Comparison of ENCODE assay signal across 8 cellular contexts in genomic region chr6:3063733-3064700, GRCh38. TPM values are rescaled to one million over a fixed set of nuclear protein-coding genes. Genes with fewer than 3 reads are reported as not detected.
DNase-seq lines count a peak whose midpoint lies in the region; ATAC-seq and TF ChIP-seq lines count a peak whose summit lies in the region.

No MANE protein-coding gene starts in this region.

- peak overlapping the region; percentile 91 for H3K4me3 Mint-ChIP-seq in nephron progenitor cell
- H3K4me3 Mint-ChIP-seq in stimulated activated naive CD8-positive, alpha-beta T cell treated with anti-CD3 and anti-CD28 coated beads, Interleukin-15, Interleukin-2, amounts not matched to agents 100 ng/mL and 50 ng/mL, for 24 hours: peak overlapping the region; percentile 90

- H3K36me3 ChIP-seq in RWPE2 (ENCODE audit: low read depth): no peaks in the 10 kb centered on the region

- peaks cover 14% of the 10 kb centered on the region for H3K4me1 Mint-ChIP-seq in nephron progenitor cell
- peaks cover 32% of the 10 kb centered on the region for H3K4me1 Mint-ChIP-seq in stimulated activated naive CD8-positive, alpha-beta T cell treated with anti-CD3 and anti-CD28 coated beads, Interleukin-15, Interleukin-2, amounts not matched to agents 100 ng/mL and 50 ng/mL, for 24 hours (ENCODE audit: low read depth)

- H3K4me1 ChIP-seq in RWPE2 (ENCODE audit: insufficient read depth, poor library complexity, severe bottlenecking): peaks cover 16% of the 10 kb centered on the region

- peaks cover 22% of the 10 kb centered on the region for H3K27me3 Mint-ChIP-seq in nephron progenitor cell (ENCODE audit: low read depth, poor library complexity)
- H3K27me3 Mint-ChIP-seq in stimulated activated naive CD8-positive, alpha-beta T cell treated with anti-CD3 and anti-CD28 coated beads, Interleukin-15, Interleukin-2, amounts not matched to agents 100 ng/mL and 50 ng/mL, for 24 hours: no peaks in the 10 kb centered on the region

- DNase-seq in DMS53 treated with DMSO at 0.1 percent for 48 hours (lab: John Stamatoyannopoulos, UW; ENCODE audit: unreplicated experiment) (peak; percentile 86), KBM-7 (peak; percentile 90), RWPE2 (ENCODE audit: low spot score) (peak; percentile 90), fibroblast of the aortic adventitia (ENCODE audit: low read depth) (peak; percentile 93), nephron progenitor cell (peak; percentile 80)
- DNase-seq in activated effector memory CD4-positive, alpha-beta T cell treated with anti-CD3 and anti-CD28 coated beads, Interleukin-2, amount 50 U/mL, for 16 hours: peak; percentile 97

- peaks cover 14% of the 10 kb centered on the region for H3K36me3 Mint-ChIP-seq in nephron progenitor cell (ENCODE audit: low read depth)
- H3K36me3 Mint-ChIP-seq in stimulated activated naive CD8-positive, alpha-beta T cell treated with anti-CD3 and anti-CD28 coated beads, Interleukin-15, Interleukin-2, amounts not matched to agents 100 ng/mL and 50 ng/mL, for 24 hours (ENCODE audit: low read depth): peaks cover 4% of the 10 kb centered on the region

- TF ChIP-seq CTCF in RWPE2 (IDR thresholded peaks at IDR 0.05; ENCODE audit: poor library complexity, severe bottlenecking): no peak
- TF ChIP-seq CTCF in fibroblast of the aortic adventitia (IDR thresholded peaks at IDR 0.05; ENCODE audit: insufficient read depth, low read length): peak; percentile 2
- TF ChIP-seq CTCF in nephron progenitor cell (IDR thresholded peaks at IDR 0.05): no peak

- H3K27ac ChIP-seq in RWPE2 (ENCODE audit: poor library complexity, severe bottlenecking): no peak overlapping the region

- peaks cover 37% of the 10 kb centered on the region for H3K9me3 Mint-ChIP-seq in nephron progenitor cell
- H3K9me3 Mint-ChIP-seq in stimulated activated naive CD8-positive, alpha-beta T cell treated with anti-CD3 and anti-CD28 coated beads, Interleukin-15, Interleukin-2, amounts not matched to agents 100 ng/mL and 50 ng/mL, for 24 hours: no peaks in the 10 kb centered on the region

- no peaks in the 10 kb centered on the region for H3K27me3 ChIP-seq in RWPE2 (ENCODE audit: insufficient read depth, poor library complexity, severe bottlenecking)

- peak overlapping the region; percentile 54 for H3K4me3 ChIP-seq in RWPE2 (ENCODE audit: severe bottlenecking)
- H3K4me3 ChIP-seq in fibroblast of the aortic adventitia (ENCODE audit: low read depth, low read length): peak overlapping the region; percentile 83

- no peaks in the 10 kb centered on the region for H3K9me3 ChIP-seq in RWPE2 (ENCODE audit: severe bottlenecking)

- ATAC-seq in GM21576 (IDR thresholded peaks at IDR 0.05; ENCODE audit: unreplicated experiment): peak; percentile 41
- ATAC-seq in RWPE2 (ENCODE audit: low read depth): peak; percentile 79

- no peak overlapping the region for H3K27ac Mint-ChIP-seq in nephron progenitor cell
- peak overlapping the region; percentile 78 for H3K27ac Mint-ChIP-seq in stimulated activated naive CD8-positive, alpha-beta T cell treated with anti-CD3 and anti-CD28 coated beads, Interleukin-15, Interleukin-2, amounts not matched to agents 100 ng/mL and 50 ng/mL, for 24 hours

- in situ Hi-C loops in KBM-7 (cut with MboI; ENCODE audit: low pct_unique_long_range_greater_than_20kb, low sequenced_read_pairs): no loop called here

RNA-seq across cellular contexts. Expression of gene RIPK1, which starts 4.3 kb away (rescaled TPM):
- total RNA-seq in fibroblast of the aortic adventitia (ENCODE audit: low replicate concordance): 20.0 and 34.4 TPM in 2 replicates

RNA-seq across cellular contexts. Expression of gene BPHL, which starts 54.5 kb away (rescaled TPM):
- 14.8 and 17.7 TPM in 2 replicates for total RNA-seq in fibroblast of the aortic adventitia (ENCODE audit: low replicate concordance)
